Comparison of ENCODE assay signal across 7 cellular contexts in genomic region chr11:109508943-109509342, GRCh38.
"Had no signal": no experiment of that assay in that cellular context is flagged by ENCODE, and none has a peak within 500 bp of the region (broad histone marks: within the 10 kb centered on the region; RNA-seq: fewer than 3 reads in every experiment).

No MANE protein-coding gene starts in this region.

- DNase-seq: GM23248, GOT3, H7, HFFc6, IMR-90 had no signal

- ATAC-seq: HCT116, K562 had no signal
